15 cellular contexts compared by ENCODE assay signal in genomic region chr7:19772323-19772722, GRCh38. TPM values are rescaled to one million over a fixed set of nuclear protein-coding genes. Genes with fewer than 3 reads are reported as not detected.
A peak's percentile ranks its signal among the peaks of the same experiment; 100 is the strongest.
DNase-seq lines count a peak whose midpoint lies in the region; ATAC-seq and TF ChIP-seq lines count a peak whose summit lies in the region.
"Had no signal": no experiment of that assay in that cellular context is flagged by ENCODE, and none has a peak within 500 bp of the region (broad histone marks: within the 10 kb centered on the region; RNA-seq: fewer than 3 reads in every experiment).

No MANE protein-coding gene starts in this region.

- DNase-seq in stimulated activated naive CD8-positive, alpha-beta T cell treated with anti-CD3 and anti-CD28 coated beads, Interleukin-15, Interleukin-2, amounts not matched to agents 100 U/mL and 50 U/mL, for 24 hours = no peak
- DNase-seq in left kidney (ENCODE audit: low read depth, low spot score) (peak; percentile 7), type B pancreatic cell (ENCODE audit: extremely low spot score, unreplicated experiment) (no peak), NCI-H2196 (lab: John Stamatoyannopoulos, UW; ENCODE audit: unreplicated experiment) (no peak), RWPE1 (ENCODE audit: low spot score) (no peak)
- no peak for DNase-seq in activated naive CD4-positive, alpha-beta T cell treated with Interleukin-2 at 50 U/mL for 16 hours
- DNase-seq: activated naive CD8-positive, alpha-beta T cell treated with anti-CD3 and anti-CD28 coated beads, Interleukin-2, amount 10 ng/mL, durations not matched to agents 7 days and 5 days; effector CD8-positive, alpha-beta T cell; immature natural killer cell; NCI-H2171 had no signal

- H3K27ac Mint-ChIP-seq in stimulated activated naive CD8-positive, alpha-beta T cell treated with anti-CD3 and anti-CD28 coated beads, Interleukin-15, Interleukin-2, amounts not matched to agents 100 ng/mL and 50 ng/mL, for 24 hours = no peak overlapping the region
- H3K27ac Mint-ChIP-seq in brain = peak overlapping the region; percentile 56 to 95 (median 92)
- no peak overlapping the region for H3K27ac Mint-ChIP-seq in type B pancreatic cell
- H3K27ac Mint-ChIP-seq: activated naive CD8-positive, alpha-beta T cell treated with anti-CD3 and anti-CD28 coated beads, Interleukin-2, amount 10 ng/mL, durations not matched to agents 7 days and 5 days; immature natural killer cell had no signal

- peaks cover 13% of the 10 kb centered on the region for H3K4me1 Mint-ChIP-seq in stimulated activated naive CD8-positive, alpha-beta T cell treated with anti-CD3 and anti-CD28 coated beads, Interleukin-15, Interleukin-2, amounts not matched to agents 100 ng/mL and 50 ng/mL, for 24 hours (ENCODE audit: low read depth)
- peaks cover 45% of the 10 kb centered on the region for H3K4me1 Mint-ChIP-seq in brain
- peaks cover 11% of the 10 kb centered on the region for H3K4me1 Mint-ChIP-seq in type B pancreatic cell (ENCODE audit: unreplicated experiment)

- peak overlapping the region; percentile 4 for H3K4me3 Mint-ChIP-seq in stimulated activated naive CD8-positive, alpha-beta T cell treated with anti-CD3 and anti-CD28 coated beads, Interleukin-15, Interleukin-2, amounts not matched to agents 100 ng/mL and 50 ng/mL, for 24 hours
- H3K4me3 Mint-ChIP-seq in brain = peak overlapping the region; percentile 90 to 96 (median 93)
- peak overlapping the region; percentile 90 for H3K4me3 Mint-ChIP-seq in type B pancreatic cell
- H3K4me3 Mint-ChIP-seq: activated naive CD8-positive, alpha-beta T cell treated with anti-CD3 and anti-CD28 coated beads, Interleukin-2, amount 10 ng/mL, durations not matched to agents 7 days and 5 days had no signal

- H3K27ac ChIP-seq in RWPE1 = no peak overlapping the region
- H3K27ac ChIP-seq: BLaER1, SK-N-MC had no signal

- ATAC-seq in stimulated activated naive CD8-positive, alpha-beta T cell treated with anti-CD3 and anti-CD28 coated beads, Interleukin-15, Interleukin-2, amounts not matched to agents 100 U/mL and 50 U/mL, for 24 hours = no peak

- TF ChIP-seq CTCF in brain (conservative IDR thresholded peaks at IDR 0.05) = no peak
- no peak for TF ChIP-seq CTCF in type B pancreatic cell (conservative IDR thresholded peaks at IDR 0.05)
- no peak for TF ChIP-seq CTCF in RWPE1 (conservative IDR thresholded peaks at IDR 0.05; ENCODE audit: low read depth)

- no peaks in the 10 kb centered on the region for H3K36me3 Mint-ChIP-seq in stimulated activated naive CD8-positive, alpha-beta T cell treated with anti-CD3 and anti-CD28 coated beads, Interleukin-15, Interleukin-2, amounts not matched to agents 100 ng/mL and 50 ng/mL, for 24 hours (ENCODE audit: low read depth)
- H3K36me3 Mint-ChIP-seq in brain (no peaks in the 10 kb centered on the region), type B pancreatic cell (no peaks in the 10 kb centered on the region)
- H3K36me3 Mint-ChIP-seq: activated naive CD8-positive, alpha-beta T cell treated with anti-CD3 and anti-CD28 coated beads, Interleukin-2, amount 10 ng/mL, durations not matched to agents 7 days and 5 days had no signal

- H3K9me3 Mint-ChIP-seq in stimulated activated naive CD8-positive, alpha-beta T cell treated with anti-CD3 and anti-CD28 coated beads, Interleukin-15, Interleukin-2, amounts not matched to agents 100 ng/mL and 50 ng/mL, for 24 hours = no peaks in the 10 kb centered on the region
- H3K9me3 Mint-ChIP-seq in brain (peaks cover 0 to 3% (median 0%) of the 10 kb centered on the region in 5 experiments), type B pancreatic cell (no peaks in the 10 kb centered on the region)
- H3K9me3 Mint-ChIP-seq: activated naive CD8-positive, alpha-beta T cell treated with anti-CD3 and anti-CD28 coated beads, Interleukin-2, amount 10 ng/mL, durations not matched to agents 7 days and 5 days had no signal

- POLR2A ChIA-PET in RWPE1 (lab: Yijun Ruan, JAX; ENCODE audit: low non-redundant PET) = no interaction called here

- H3K27me3 Mint-ChIP-seq in stimulated activated naive CD8-positive, alpha-beta T cell treated with anti-CD3 and anti-CD28 coated beads, Interleukin-15, Interleukin-2, amounts not matched to agents 100 ng/mL and 50 ng/mL, for 24 hours = peaks cover 37% of the 10 kb centered on the region
- H3K27me3 Mint-ChIP-seq in brain = peaks cover 12% of the 10 kb centered on the region
- H3K27me3 Mint-ChIP-seq in type B pancreatic cell = peaks cover 60% of the 10 kb centered on the region

- CTCF ChIA-PET in RWPE1 (lab: Yijun Ruan, JAX) = interaction anchor here (0.6 to 0.9 kb wide), 3 partner anchors 18 to 250 kb away, joined by 3 to 7 read pairs (median 3); no protein-coding TSS in a partner anchor

RNA-seq across cellular contexts. Expression of gene TMEM196, which starts 1.1 kb away (rescaled TPM):
- polyA plus RNA-seq in brain (ENCODE audit: insufficient read depth, low read depth, low replicate concordance) = 0.27 TPM
- 0.68 and 1.5 TPM in 2 replicates for total RNA-seq in type B pancreatic cell (ENCODE audit: low replicate concordance)
- total RNA-seq: activated naive CD8-positive, alpha-beta T cell treated with anti-CD3 and anti-CD28 coated beads, Interleukin-2, amount 10 ng/mL, durations not matched to agents 7 days and 5 days; HT-29 had no signal
- polyA plus RNA-seq: immature natural killer cell had no signal

Comparison
In these comparisons a context has a peak if more than half of its experiments do, and no peak if none do; other contexts are left out.
1. H3K27ac Mint-ChIP-seq: peak in brain (5 of 5); none in stimulated activated naive CD8-positive, alpha-beta T cell treated with anti-CD3 and anti-CD28 coated beads, Interleukin-15, Interleukin-2, amounts not matched to agents 100 ng/mL and 50 ng/mL, for 24 hours (single experiment) and type B pancreatic cell (single experiment).
2. H3K4me3 Mint-ChIP-seq: peak in every context shown above with its lines; median percentile 93 in brain; 90 in type B pancreatic cell; 4 in stimulated activated naive CD8-positive, alpha-beta T cell treated with anti-CD3 and anti-CD28 coated beads, Interleukin-15, Interleukin-2, amounts not matched to agents 100 ng/mL and 50 ng/mL, for 24 hours.